Comparison of ENCODE assay signal across 26 cellular contexts in genomic region chr1:209678981-209679539, GRCh38. TPM values are rescaled to one million over a fixed set of nuclear protein-coding genes. Genes with fewer than 3 reads are reported as not detected.
"Had no signal": no experiment of that assay in that cellular context is flagged by ENCODE, and none has a peak within 500 bp of the region (broad histone marks: within the 10 kb centered on the region; RNA-seq: fewer than 3 reads in every experiment).

No MANE protein-coding gene starts in this region.

- H3K36me3 ChIP-seq: breast epithelium, MG63, SJSA1 had no signal

- H3K4me1 ChIP-seq: breast epithelium, SJSA1 had no signal

- H3K27me3 ChIP-seq: breast epithelium had no signal

- H3K4me3 ChIP-seq: breast epithelium, MG63, SJSA1 had no signal

- H3K4me3 Mint-ChIP-seq: activated CD8-positive, alpha-beta memory T cell treated with anti-CD3 and anti-CD28 coated beads, Interleukin-2, amount 10 ng/mL, durations not matched to agents 7 days and 5 days; activated naive CD4-positive, alpha-beta T cell treated with anti-CD3 and anti-CD28 coated beads, Interleukin-2, amount 10 ng/mL, durations not matched to agents 7 days and 5 days; activated naive CD8-positive, alpha-beta T cell treated with anti-CD3 and anti-CD28 coated beads for 36 hours; activated T-cell treated with anti-CD3 and anti-CD28 coated beads, Interleukin-2, amount 50 U/mL, for 4 hours had no signal

- H3K27ac Mint-ChIP-seq: activated CD8-positive, alpha-beta memory T cell treated with anti-CD3 and anti-CD28 coated beads, Interleukin-2, amount 10 ng/mL, durations not matched to agents 7 days and 5 days; activated naive CD4-positive, alpha-beta T cell treated with anti-CD3 and anti-CD28 coated beads, Interleukin-2, amount 10 ng/mL, durations not matched to agents 7 days and 5 days; activated naive CD8-positive, alpha-beta T cell treated with anti-CD3 and anti-CD28 coated beads for 36 hours; activated T-helper 2 cell treated with anti-CD3 and anti-CD28 coated beads, Interferon-gamma antibody, Interleukin-2, Interleukin-4, amounts not matched to agents 10 μg/mL and 5 μg/mL and 100 μg/mL, durations not matched to agents 14 hours and 24 hours and 36 hours had no signal

- ATAC-seq: activated CD4-positive, CD25-positive, alpha-beta regulatory T cell treated with anti-CD3 and anti-CD28 coated beads, Interleukin-2, amount 50 U/mL, for 24 hours; activated CD8-positive, alpha-beta memory T cell treated with anti-CD3 and anti-CD28 coated beads, Interleukin-2, amount 10 ng/mL, durations not matched to agents 7 days and 5 days; activated T-cell treated with anti-CD3 and anti-CD28 coated beads, Interleukin-2, amount 50 U/mL, for 4 hours; PC-3; SK-N-SH treated with all-trans-retinoic acid at 6 μM for 48 hours had no signal

- H3K27ac ChIP-seq: breast epithelium, SJSA1 had no signal

- DNase-seq: activated CD4-positive, alpha-beta T cell treated with anti-CD3 and anti-CD28 coated beads for 48 hours; activated CD4-positive, alpha-beta T cell treated with anti-CD3 and anti-CD28 coated beads, Interleukin-2, amount 50 U/mL, for 4 hours; activated CD8-positive, alpha-beta memory T cell treated with anti-CD3 and anti-CD28 coated beads, Interleukin-2, amount 10 ng/mL, durations not matched to agents 7 days and 5 days; activated gamma-delta T cell treated with Interleukin-2 at 50 U/mL for 16 hours; activated naive CD4-positive, alpha-beta T cell treated with anti-CD3 and anti-CD28 coated beads, Interleukin-2, amount 10 ng/mL, durations not matched to agents 7 days and 5 days; activated naive CD8-positive, alpha-beta T cell treated with anti-CD3 and anti-CD28 coated beads for 36 hours; activated T-cell treated with anti-CD3 and anti-CD28 coated beads, Interleukin-2, amount 50 U/mL, for 4 hours; aorta; caudate nucleus; MG63; MV-4-11; NCI-H1092 treated with DMSO at 0.1 percent for 48 hours; NCI-H1417 treated with DMSO at 0.1 percent for 48 hours; NCI-H1694; NCI-H2029 treated with DMSO at 0.1 percent for 48 hours; NCI-H510A treated with DMSO at 0.1 percent for 48 hours; NCI-H69; PC-3; SHP77; SW 1271 had no signal

- H3K9me3 ChIP-seq: breast epithelium, SJSA1 had no signal

- H3K9me3 Mint-ChIP-seq: activated naive CD4-positive, alpha-beta T cell treated with anti-CD3 and anti-CD28 coated beads, Interleukin-2, amount 10 ng/mL, durations not matched to agents 7 days and 5 days; activated naive CD8-positive, alpha-beta T cell treated with anti-CD3 and anti-CD28 coated beads for 36 hours; activated T-cell treated with anti-CD3 and anti-CD28 coated beads, Interleukin-2, amount 50 U/mL, for 4 hours; activated T-helper 2 cell treated with anti-CD3 and anti-CD28 coated beads, Interferon-gamma antibody, Interleukin-2, Interleukin-4, amounts not matched to agents 10 μg/mL and 5 μg/mL and 100 μg/mL, durations not matched to agents 14 hours and 24 hours and 36 hours had no signal

RNA-seq across cellular contexts. Expression of gene G0S2, which starts 3.8 kb away (rescaled TPM):
- total RNA-seq: SJSA1 had no signal

RNA-seq across cellular contexts. Expression of gene HSD11B1, which starts 25.6 kb away (rescaled TPM):
- total RNA-seq: cerebellum, PC-3 had no signal
